ENCODE assay signal across 12 cellular contexts in the genomic region with DNA sequence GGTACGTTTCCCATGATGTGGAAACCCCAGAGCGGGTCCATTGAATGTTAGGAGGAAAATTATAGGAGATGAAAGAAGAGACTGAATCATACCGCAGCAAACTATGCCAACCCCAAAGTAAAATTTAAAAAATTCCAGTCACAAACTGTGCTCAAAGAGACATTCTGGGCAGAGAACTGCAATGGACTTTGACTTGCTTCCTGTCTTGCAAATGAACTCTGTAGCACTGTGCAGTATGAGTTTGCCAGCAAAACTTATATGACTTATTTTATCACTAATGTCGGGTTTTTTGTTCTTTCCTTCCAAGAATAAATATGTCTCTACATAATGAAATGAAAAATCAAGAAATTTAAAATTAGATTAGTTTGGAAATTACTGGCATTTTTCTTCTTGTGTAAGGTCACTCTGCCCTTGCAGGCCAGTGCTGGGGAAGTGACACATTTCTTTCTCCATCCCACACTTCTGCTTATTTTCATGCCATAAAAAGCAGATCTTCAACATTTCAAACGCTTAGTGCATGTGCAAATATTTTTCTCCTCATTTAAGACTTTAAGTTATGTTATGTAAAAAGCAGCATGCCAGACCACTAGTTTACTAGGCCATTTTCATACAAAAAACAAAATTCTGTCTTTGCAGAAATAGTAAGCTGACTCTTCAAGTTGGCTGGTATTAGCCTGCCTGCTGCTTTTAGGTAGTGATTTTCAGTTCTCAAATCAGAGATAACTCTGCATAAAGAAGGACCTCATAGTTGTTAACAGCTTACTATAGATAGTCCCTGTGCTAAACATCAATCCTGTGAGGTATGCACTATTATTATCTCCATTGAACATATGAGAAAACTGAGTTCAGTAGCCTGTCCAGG. TPM values are rescaled to one million over a fixed set of nuclear protein-coding genes. Genes with fewer than 3 reads are reported as not detected.
A peak's percentile ranks its signal among the peaks of the same experiment; 100 is the strongest.
DNase-seq lines count a peak whose midpoint lies in the region; ATAC-seq and TF ChIP-seq lines count a peak whose summit lies in the region.
"Had no signal": no experiment of that assay in that cellular context is flagged by ENCODE, and none has a peak within 500 bp of the region (broad histone marks: within the 10 kb centered on the region; RNA-seq: fewer than 3 reads in every experiment).

No MANE protein-coding gene starts in this region.

- no peaks in the 10 kb centered on the region for H3K9me2 ChIP-seq in MM.1S (replicated peaks; ENCODE audit: insufficient read depth, low read length)

- H3K9me3 Mint-ChIP-seq in naive thymus-derived CD8-positive, alpha-beta T cell = peaks cover 0 to 2% (median 0%) of the 10 kb centered on the region in 9 donors
- H3K9me3 Mint-ChIP-seq: activated naive CD4-positive, alpha-beta T cell treated with anti-CD3 and anti-CD28 coated beads, Interleukin-2, amount 50 U/mL, for 72 hours had no signal

- H3K4me3 Mint-ChIP-seq in naive thymus-derived CD8-positive, alpha-beta T cell = no peak overlapping the region

- H3K36me3 ChIP-seq in MM.1S (replicated peaks; ENCODE audit: insufficient read depth, low read length) (no peaks in the 10 kb centered on the region), left ventricle myocardium inferior (no peaks in the 10 kb centered on the region)
- H3K36me3 ChIP-seq: uterus had no signal

- no peak overlapping the region for H2AFZ ChIP-seq in MM.1S (ENCODE audit: low read length)

- TF ChIP-seq CTCF in MM.1S (IDR thresholded peaks at IDR 0.05; ENCODE audit: low read length) (no peak), left ventricle myocardium inferior (IDR thresholded peaks at IDR 0.05; ENCODE audit: borderline replicate concordance) (no peak)

- intact Hi-C loops in left ventricle myocardium inferior (cut with micrococcal nuclease) = no loop called here

- H3K4me3 ChIP-seq in MM.1S (ENCODE audit: low read length) (no peak overlapping the region), left ventricle myocardium inferior (no peak overlapping the region)
- H3K4me3 ChIP-seq: uterus had no signal

- H3K4me2 ChIP-seq in MM.1S (ENCODE audit: low read depth, low read length) = no peak overlapping the region; the same call in 1 of the 2 replicates
- H3K4me2 ChIP-seq: KMS-11 had no signal

- H3K27ac ChIP-seq in MM.1S (ENCODE audit: low read length) (peak overlapping the region; percentile 25; the same call in 1 of the 2 replicates), left ventricle myocardium inferior (replicated peaks) (peak overlapping the region; percentile 43)
- H3K27ac ChIP-seq: KMS-11 had no signal

- H3K36me3 Mint-ChIP-seq in naive thymus-derived CD8-positive, alpha-beta T cell = peaks cover 0 to 2% (median 0%) of the 10 kb centered on the region in 3 donors
- H3K36me3 Mint-ChIP-seq: activated naive CD4-positive, alpha-beta T cell treated with anti-CD3 and anti-CD28 coated beads, Interleukin-2, amount 50 U/mL, for 72 hours had no signal

- no peaks in the 10 kb centered on the region for H3K79me2 ChIP-seq in MM.1S (ENCODE audit: low read length)

- H3K27me3 Mint-ChIP-seq in naive thymus-derived CD8-positive, alpha-beta T cell = peaks cover 0 to 3% (median 0%) of the 10 kb centered on the region in 5 donors

- H3K27ac Mint-ChIP-seq in naive thymus-derived CD8-positive, alpha-beta T cell = no peak overlapping the region
- H3K27ac Mint-ChIP-seq: activated naive CD4-positive, alpha-beta T cell treated with anti-CD3 and anti-CD28 coated beads, Interleukin-2, amount 50 U/mL, for 72 hours had no signal

- peaks cover 0 to 6% (median 2%) of the 10 kb centered on the region in 4 donors for H3K4me1 Mint-ChIP-seq in naive thymus-derived CD8-positive, alpha-beta T cell

- H3K4me1 ChIP-seq in MM.1S (ENCODE audit: low read length) (peaks cover 27% of the 10 kb centered on the region), left ventricle myocardium inferior (peaks cover 11% of the 10 kb centered on the region)

- H3K9ac ChIP-seq in MM.1S (ENCODE audit: low read length) = no peak overlapping the region
- H3K9ac ChIP-seq: KMS-11 had no signal

- DNase-seq in AML-193 (lab: John Stamatoyannopoulos, UW) (peak; percentile 82 to 87), MM.1S (no peak), left ventricle myocardium inferior (no peak), GM19240 (ENCODE audit: insufficient read length, low spot score) (no peak)
- DNase-seq in naive thymus-derived CD8-positive, alpha-beta T cell = no peak
- DNase-seq in stimulated activated CD8-positive, alpha-beta memory T cell treated with anti-CD3 and anti-CD28 coated beads, Interleukin-4, amount 100 ng/mL, for 48 hours = no peak
- DNase-seq: uterus had no signal

- H4K20me1 ChIP-seq in MM.1S (ENCODE audit: insufficient read depth, low read length) = no peaks in the 10 kb centered on the region

- H3K27me3 ChIP-seq in MM.1S (replicated peaks; ENCODE audit: insufficient read depth, low read length) (no peaks in the 10 kb centered on the region), left ventricle myocardium inferior (ENCODE audit: low read depth) (no peaks in the 10 kb centered on the region)
- H3K27me3 ChIP-seq: uterus had no signal

- peaks cover 15% of the 10 kb centered on the region; the same call in 1 of the 2 replicates for H3F3A ChIP-seq in MM.1S (ENCODE audit: insufficient read depth, low read length)

- POLR2A ChIA-PET in naive thymus-derived CD8-positive, alpha-beta T cell (lab: Charles Lee) = no interaction called here

- ATAC-seq in GM21390 (IDR thresholded peaks at IDR 0.05; ENCODE audit: unreplicated experiment) (peak; percentile 58), HG03571 (IDR thresholded peaks at IDR 0.05; ENCODE audit: unreplicated experiment) (no peak)
- no peak for ATAC-seq in naive thymus-derived CD8-positive, alpha-beta T cell
- ATAC-seq: activated naive CD4-positive, alpha-beta T cell treated with anti-CD3 and anti-CD28 coated beads, Interleukin-2, amount 50 U/mL, for 72 hours; HCT116 had no signal

- H3K9me3 ChIP-seq in MM.1S (replicated peaks; ENCODE audit: insufficient read depth, low read length) (no peaks in the 10 kb centered on the region), left ventricle myocardium inferior (replicated peaks) (no peaks in the 10 kb centered on the region)
- H3K9me3 ChIP-seq: uterus had no signal

RNA-seq across cellular contexts. Expression of gene SSR3, which starts 32.2 kb away (rescaled TPM):
- 208 TPM for total RNA-seq in left ventricle myocardium inferior
- total RNA-seq in naive thymus-derived CD8-positive, alpha-beta T cell = 10 to 100 TPM; 68.5 to 68.7 TPM
- 10 to 100 TPM; 81.7 to 93.9 (median 86.3) TPM for polyA plus RNA-seq in naive thymus-derived CD8-positive, alpha-beta T cell

Comparison
In these comparisons a context has a peak if more than half of its experiments do, and no peak if none do; other contexts are left out.
1. DNase-seq: peak in AML-193 (2 of 2); none in MM.1S (single experiment), left ventricle myocardium inferior (single experiment), GM19240 (single experiment), naive thymus-derived CD8-positive, alpha-beta T cell (0 of 10) and stimulated activated CD8-positive, alpha-beta memory T cell treated with anti-CD3 and anti-CD28 coated beads, Interleukin-4, amount 100 ng/mL, for 48 hours (single experiment).